9 cellular contexts compared by ENCODE assay signal in the genomic region with DNA sequence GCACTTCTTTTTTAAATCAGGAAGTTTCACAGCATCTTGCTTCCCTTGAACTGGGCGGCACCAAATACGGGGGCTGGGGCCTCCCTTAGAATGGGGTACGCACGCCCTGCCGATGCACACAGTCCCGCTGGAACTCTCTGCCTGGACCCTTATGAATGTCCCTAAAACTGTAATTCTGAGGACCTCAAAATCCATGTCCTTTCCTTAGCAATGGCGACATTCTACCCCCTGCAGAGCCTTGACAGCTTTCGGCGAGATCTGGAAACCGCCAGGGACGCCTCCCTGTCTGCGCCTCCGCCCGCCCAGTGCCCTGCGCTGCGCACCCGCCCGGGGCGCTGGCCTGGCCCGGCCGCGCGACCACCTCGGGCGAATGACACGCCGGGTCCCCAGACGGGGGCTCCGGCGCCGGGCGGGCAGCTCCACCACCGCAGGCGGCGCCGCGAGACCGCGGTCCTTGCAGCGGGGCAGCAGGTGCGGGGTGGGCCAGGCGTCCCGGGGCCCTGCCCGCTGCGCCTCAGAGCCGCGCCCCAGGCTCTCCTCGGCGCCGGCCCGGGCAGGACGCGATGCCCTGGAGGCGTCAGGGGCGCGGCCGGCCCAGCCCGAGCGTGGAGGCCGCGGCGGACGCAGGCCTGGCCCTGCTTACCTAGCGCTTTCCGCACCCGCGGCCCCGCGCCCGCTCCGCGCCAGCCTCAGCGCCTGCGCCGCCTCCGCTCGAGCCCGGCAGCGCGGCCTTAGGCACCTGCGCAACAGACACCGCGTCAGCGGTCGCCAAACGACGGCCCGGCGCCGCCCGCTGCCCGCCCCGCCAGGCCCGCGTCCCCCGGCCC. TPM values are rescaled to one million over a fixed set of nuclear protein-coding genes. Genes with fewer than 3 reads are reported as not detected.
DNase-seq lines count a peak whose midpoint lies in the region; ATAC-seq, FAIRE-seq and TF ChIP-seq lines count a peak whose summit lies in the region.
"Had no signal": no experiment of that assay in that cellular context is flagged by ENCODE, and none has a peak within 500 bp of the region (broad histone marks: within the 10 kb centered on the region; RNA-seq: fewer than 3 reads in every experiment).

No MANE protein-coding gene starts in this region.

- H3K36me3 ChIP-seq in astrocyte (ENCODE audit: insufficient read depth, low read length) (peaks cover 6% of the 10 kb centered on the region), iPS-20b (ENCODE audit: insufficient read depth, low read depth, low read length) (peaks cover 14% of the 10 kb centered on the region; the same call in 1 of the 2 replicates), spleen (peaks cover 0 to 38% (median 21%) of the 10 kb centered on the region in 6 donors)

- peak overlapping the region; percentile 80 for H3K4me3 Mint-ChIP-seq in astrocyte (ENCODE audit: unreplicated experiment)

- peak; percentile 54 for ATAC-seq in GM19395 (IDR thresholded peaks at IDR 0.05; ENCODE audit: unreplicated experiment)
- ATAC-seq in HG03469 (IDR thresholded peaks at IDR 0.05; ENCODE audit: unreplicated experiment), result peak; percentile 27

- H3K4me3 ChIP-seq in astrocyte (ENCODE audit: insufficient read depth, low read depth, low read length) (peak overlapping the region; percentile 99), iPS-20b (ENCODE audit: low read length) (peak overlapping the region; percentile 68), spleen (peak overlapping the region; percentile 78 to 99 (median 94))

- peak overlapping the region; percentile 100 for H2AFZ ChIP-seq in astrocyte (ENCODE audit: low read depth, low read length)

- peaks cover 5% of the 10 kb centered on the region for H3K4me1 ChIP-seq in astrocyte (ENCODE audit: insufficient read depth, low read length)
- peaks cover 5% of the 10 kb centered on the region for H3K4me1 ChIP-seq in iPS-20b (ENCODE audit: insufficient read depth, low read length)
- H3K4me1 ChIP-seq in spleen, result peaks cover 31 to 75% (median 56%) of the 10 kb centered on the region in 6 donors

- H3K4me1 Mint-ChIP-seq in astrocyte (ENCODE audit: low read depth, unreplicated experiment), result peaks cover 10% of the 10 kb centered on the region

- intact Hi-C loops in spleen (cut with DNase I; ENCODE audit: low total_unique reads), result no loop called here

- H3K27ac ChIP-seq in astrocyte (ENCODE audit: low read depth, low read length) (no peak overlapping the region), iPS-20b (ENCODE audit: low read length) (no peak overlapping the region), spleen (peak overlapping the region; percentile 63 to 96 (median 91))

- H3K27ac Mint-ChIP-seq in astrocyte (ENCODE audit: unreplicated experiment), result no peak overlapping the region

- no peak for TF ChIP-seq POLR2A in spleen (IDR thresholded peaks at IDR 0.05)

- H3K9ac ChIP-seq in astrocyte (ENCODE audit: low read length) (peak overlapping the region; percentile 88), iPS-20b (ENCODE audit: low read depth, low read length) (no peak overlapping the region)

- H3K9me3 Mint-ChIP-seq in astrocyte (ENCODE audit: unreplicated experiment), result no peaks in the 10 kb centered on the region

- H3K36me3 Mint-ChIP-seq in astrocyte (ENCODE audit: low read depth, unreplicated experiment), result peaks cover 2% of the 10 kb centered on the region

- H4K20me1 ChIP-seq in astrocyte (ENCODE audit: insufficient read depth, low read length), result peaks cover 30% of the 10 kb centered on the region

- no peak for FAIRE-seq in astrocyte (lab: Jason Lieb, UNC)

- peak; percentile 57 for DNase-seq in COR-L47 (lab: John Stamatoyannopoulos, UW)
- peak; percentile 50 for DNase-seq in SW480 (ENCODE audit: low spot score)
- peak; percentile 34 for DNase-seq in astrocyte (ENCODE audit: low read depth)
- peak; percentile 93 for DNase-seq in spleen
- no peak for DNase-seq in NCI-H2107 (lab: John Stamatoyannopoulos, UW)

- H3K79me2 ChIP-seq in astrocyte (ENCODE audit: insufficient read depth, low read length), result peaks cover 34% of the 10 kb centered on the region

- peak overlapping the region; percentile 94 for H3K4me2 ChIP-seq in astrocyte (ENCODE audit: low read length)

- TF ChIP-seq CTCF in astrocyte (IDR thresholded peaks at IDR 0.05; ENCODE audit: insufficient read depth, low read depth, low read length) (no peak), spleen (IDR thresholded peaks at IDR 0.05 in 8 of 11, conservative IDR thresholded peaks at IDR 0.05 in 3 of 11) (peak in 1 of 11 experiments; percentile 9)

- H3K27me3 ChIP-seq in astrocyte (ENCODE audit: insufficient read depth, low read length) (no peaks in the 10 kb centered on the region), iPS-20b (ENCODE audit: insufficient read depth, low read length) (peaks cover 8% of the 10 kb centered on the region; the same call in 1 of the 2 replicates), spleen (replicated peaks in 1 of 7) (no peaks in the 10 kb centered on the region)

- no peaks in the 10 kb centered on the region for H3K9me3 ChIP-seq in astrocyte (ENCODE audit: insufficient read depth, low read depth, low read length)
- no peaks in the 10 kb centered on the region for H3K9me3 ChIP-seq in iPS-20b (ENCODE audit: insufficient read depth, low read depth, low read length)
- H3K9me3 ChIP-seq in spleen, result no peaks in the 10 kb centered on the region

- H3K27me3 Mint-ChIP-seq in astrocyte (ENCODE audit: low read depth, unreplicated experiment), result no peaks in the 10 kb centered on the region

- WGBS in spleen, 5 donors, result 1% methylated on average over 40 to 96 of the region's 96 CpGs

RNA-seq across cellular contexts. Expression of a gene that starts 0.5 kb away (rescaled TPM):
- 35.9 and 36.9 TPM in 2 replicates for total RNA-seq in astrocyte
- total RNA-seq in spleen, result 10 to 100 TPM; 42.4 to 60.4 (median 49.1) TPM
- 10 to 100 TPM; 33.6 to 76.6 (median 41.0) TPM for polyA plus RNA-seq in spleen

RNA-seq across cellular contexts. Expression of a gene that starts 0.9 kb away (rescaled TPM):
- 24.0 and 25.8 TPM in 2 replicates for total RNA-seq in astrocyte
- total RNA-seq in spleen, result 10 to 100 TPM in 6 of 7 donors, 1 to 10 TPM in 1; 9.5 to 34.9 (median 17.7) TPM
- 10 to 100 TPM; 13.8 to 23.1 (median 15.4) TPM for polyA plus RNA-seq in spleen

RNA-seq across cellular contexts. Expression of a gene that starts 32.6 kb away (rescaled TPM):
- total RNA-seq in astrocyte (not detected in 2 replicates), spleen (under 1 TPM in 5 of 7 donors, not detected in 2; 0.21 to 0.63 (median 0.39) TPM)
- under 1 TPM; 0.14 to 0.19 (median 0.17) TPM for polyA plus RNA-seq in spleen
- total RNA-seq: glomerular endothelial cell had no signal

RNA-seq across cellular contexts. Expression of a gene that starts 43.3 kb away (rescaled TPM):
- 41.4 and 45.2 TPM in 2 replicates for total RNA-seq in astrocyte
- total RNA-seq in spleen, result 100 to 1,000 TPM in 1 of 7 donors, 10 to 100 TPM in 6; 37.5 to 103 (median 44.6) TPM
- polyA plus RNA-seq in spleen, result 10 to 100 TPM; 61.9 to 84.3 (median 79.3) TPM

RNA-seq across cellular contexts. Expression of a gene that starts 43.7 kb away (rescaled TPM):
- 21.8 and 23.3 TPM in 2 replicates for total RNA-seq in astrocyte
- 100 to 1,000 TPM in 2 of 7 donors, 10 to 100 TPM in 5; 41.4 to 114 (median 65.3) TPM for total RNA-seq in spleen
- 100 to 1,000 TPM; 111 to 266 (median 204) TPM for polyA plus RNA-seq in spleen

Comparison
In these comparisons a context has a peak if more than half of its experiments do, and no peak if none do; other contexts are left out.
1. H3K27ac ChIP-seq: peak in spleen (8 of 8); none in astrocyte (single experiment) and iPS-20b (single experiment).
2. Peak in every context shown above with its lines, with median percentiles within 50 percentile points of each other: H3K4me3 ChIP-seq.